Comparison of ENCODE assay signal across 23 cellular contexts in the genomic region with DNA sequence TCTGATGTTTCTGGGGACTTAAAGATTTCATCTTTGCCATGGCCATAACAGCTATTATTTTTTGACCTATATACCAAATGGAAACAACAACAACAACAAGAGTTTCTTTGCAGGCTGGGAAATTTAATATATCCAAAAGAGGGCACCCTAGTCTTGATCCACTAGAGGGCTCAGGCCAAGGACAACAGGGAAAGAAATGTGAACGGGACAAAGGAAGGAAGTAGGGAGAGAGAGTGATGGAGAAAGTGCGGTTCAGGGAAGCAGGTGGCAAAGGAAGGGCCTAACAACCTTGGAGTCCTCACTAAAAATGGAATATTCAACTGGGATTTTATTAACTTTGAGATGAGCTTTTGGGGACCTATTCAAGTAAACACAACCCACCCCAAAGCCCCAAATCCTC.
DNase-seq lines count a peak whose midpoint lies in the region; ATAC-seq and TF ChIP-seq lines count a peak whose summit lies in the region.
"Had no signal": no experiment of that assay in that cellular context is flagged by ENCODE, and none has a peak within 500 bp of the region (broad histone marks: within the 10 kb centered on the region; RNA-seq: fewer than 3 reads in every experiment).

No MANE protein-coding gene starts in this region.

- no peaks in the 10 kb centered on the region for H3K27me3 Mint-ChIP-seq in T-helper 2 cell treated with Interferon-gamma antibody and Interleukin-4, amounts not matched to agents 5 μg/mL and 100 μg/mL, for 36 hours (ENCODE audit: low read depth)
- H3K27me3 Mint-ChIP-seq in HFFc6 (ENCODE audit: insufficient read depth) = no peaks in the 10 kb centered on the region; the same call in 1 of the 2 replicates
- peaks cover 2 to 5% (median 4%) of the 10 kb centered on the region in 3 donors for H3K27me3 Mint-ChIP-seq in immature natural killer cell (ENCODE audit: low read depth in 3 of 3)
- H3K27me3 Mint-ChIP-seq: stimulated activated naive CD8-positive, alpha-beta T cell treated with anti-CD3 and anti-CD28 coated beads, Interleukin-15, amount 100 ng/mL, for 72 hours had no signal

- peak; percentile 23; the same call in 1 of the 2 replicates for TF ChIP-seq CTCF in HFFc6 (IDR thresholded peaks at IDR 0.05)
- TF ChIP-seq CTCF in brain microvascular endothelial cell (IDR thresholded peaks at IDR 0.05; ENCODE audit: low read depth, low read length, missing control alignments) = peak; percentile 8

- peaks cover 9% of the 10 kb centered on the region for H3K4me1 Mint-ChIP-seq in T-helper 2 cell treated with Interferon-gamma antibody and Interleukin-4, amounts not matched to agents 5 μg/mL and 100 μg/mL, for 36 hours (ENCODE audit: low read depth)
- H3K4me1 Mint-ChIP-seq in HFFc6 (ENCODE audit: low read depth) (no peaks in the 10 kb centered on the region), immature natural killer cell (no peaks in the 10 kb centered on the region)
- H3K4me1 Mint-ChIP-seq: IgD-negative memory B cell had no signal

- H3K4me3 ChIP-seq in brain microvascular endothelial cell (ENCODE audit: low read depth, low read length) = no peak overlapping the region
- H3K4me3 ChIP-seq: breast epithelium, right lobe of liver, SJCRH30, tibial artery, vagina had no signal

- in situ Hi-C loops in brain microvascular endothelial cell (cut with HindIII; ENCODE audit: low pct_ligation_motif_present, low sequenced_read_pairs) = no loop called here

- DNase-seq in T-helper 2 cell treated with Interferon-gamma antibody and Interleukin-4, amounts not matched to agents 5 μg/mL and 100 μg/mL, for 36 hours (ENCODE audit: low spot score) = no peak
- DNase-seq in T-helper 2 cell = no peak
- no peak for DNase-seq in HFFc6
- DNase-seq in brain microvascular endothelial cell = no peak
- DNase-seq in medulla oblongata (ENCODE audit: extremely low spot score) = peak; percentile 18
- DNase-seq in NCI-H2029 treated with DMSO at 0.1 percent for 48 hours (lab: John Stamatoyannopoulos, UW) = no peak
- no peak for DNase-seq in immature natural killer cell
- DNase-seq: activated T-cell treated with anti-CD3 and anti-CD28 coated beads, Interleukin-2, amount 50 U/mL, for 1 hour; effector CD4-positive, alpha-beta T cell; NCI-H146; NCI-H2107; NCI-H446 treated with DMSO at 0.1 percent for 48 hours; NCI-H774; right lobe of liver; SJCRH30; stimulated activated CD8-positive, alpha-beta memory T cell treated with anti-CD3 and anti-CD28 coated beads, Interleukin-4, amount 100 ng/mL, for 48 hours; stimulated activated naive CD8-positive, alpha-beta T cell treated with anti-CD3 and anti-CD28 coated beads, Interleukin-15, amount 100 ng/mL, for 72 hours; tibial artery had no signal

- no peaks in the 10 kb centered on the region for H3K36me3 ChIP-seq in brain microvascular endothelial cell (replicated peaks)
- H3K36me3 ChIP-seq: breast epithelium, right lobe of liver, SJCRH30, tibial artery, vagina had no signal

- H3K27ac ChIP-seq in brain microvascular endothelial cell = no peak overlapping the region
- H3K27ac ChIP-seq: breast epithelium, epithelial cell of prostate, right lobe of liver, SJCRH30, tibial artery, vagina had no signal

- H3K27me3 ChIP-seq in brain microvascular endothelial cell (replicated peaks) = no peaks in the 10 kb centered on the region
- H3K27me3 ChIP-seq: right lobe of liver, SJCRH30, tibial artery, vagina had no signal

- H3K4me3 Mint-ChIP-seq in T-helper 2 cell treated with Interferon-gamma antibody and Interleukin-4, amounts not matched to agents 5 μg/mL and 100 μg/mL, for 36 hours = no peak overlapping the region
- no peak overlapping the region for H3K4me3 Mint-ChIP-seq in HFFc6
- H3K4me3 Mint-ChIP-seq in immature natural killer cell = no peak overlapping the region
- H3K4me3 Mint-ChIP-seq: IgD-negative memory B cell; stimulated activated naive CD8-positive, alpha-beta T cell treated with anti-CD3 and anti-CD28 coated beads, Interleukin-15, amount 100 ng/mL, for 72 hours had no signal

- peak overlapping the region; percentile 38 for H3K27ac Mint-ChIP-seq in T-helper 2 cell treated with Interferon-gamma antibody and Interleukin-4, amounts not matched to agents 5 μg/mL and 100 μg/mL, for 36 hours
- H3K27ac Mint-ChIP-seq in HFFc6 (no peak overlapping the region), immature natural killer cell (no peak overlapping the region)
- H3K27ac Mint-ChIP-seq: IgD-negative memory B cell had no signal

- H3K36me3 Mint-ChIP-seq in T-helper 2 cell treated with Interferon-gamma antibody and Interleukin-4, amounts not matched to agents 5 μg/mL and 100 μg/mL, for 36 hours (ENCODE audit: low read depth) = no peaks in the 10 kb centered on the region
- no peaks in the 10 kb centered on the region for H3K36me3 Mint-ChIP-seq in HFFc6 (ENCODE audit: low read depth)
- no peaks in the 10 kb centered on the region for H3K36me3 Mint-ChIP-seq in immature natural killer cell
- H3K36me3 Mint-ChIP-seq: IgD-negative memory B cell had no signal

- no peak for ATAC-seq in GM19463 (IDR thresholded peaks at IDR 0.05; ENCODE audit: unreplicated experiment)
- ATAC-seq: right lobe of liver had no signal

- H3K9me3 Mint-ChIP-seq in T-helper 2 cell treated with Interferon-gamma antibody and Interleukin-4, amounts not matched to agents 5 μg/mL and 100 μg/mL, for 36 hours = no peaks in the 10 kb centered on the region
- H3K9me3 Mint-ChIP-seq in HFFc6 = no peaks in the 10 kb centered on the region
- H3K9me3 Mint-ChIP-seq in immature natural killer cell = peaks cover 0 to under 1% (median 0%) of the 10 kb centered on the region in 6 donors
